Comparison of ENCODE assay signal across 8 cellular contexts in genomic region chr6:30617565-30618269, GRCh38. TPM values are rescaled to one million over a fixed set of nuclear protein-coding genes. Genes with fewer than 3 reads are reported as not detected.
DNase-seq lines count a peak whose midpoint lies in the region; ATAC-seq, FAIRE-seq and TF ChIP-seq lines count a peak whose summit lies in the region.

TSS of gene MRPS18B (plus strand) at chr6:30617840. CDS start at chr6:30617866, 26 bp downstream.

- TF ChIP-seq CTCF in AG09309 (IDR thresholded peaks at IDR 0.05; ENCODE audit: control insufficient read depth, insufficient read depth, low read depth, low read length, missing control alignments) (no peak), kidney (IDR thresholded peaks at IDR 0.05; ENCODE audit: borderline replicate concordance, extremely low read depth, insufficient read depth) (no peak)

- H3K4me1 ChIP-seq in kidney (ENCODE audit: control insufficient read depth in 1 of 2, insufficient read depth in 1 of 2, low read depth in 1 of 2, low read length in 2 of 2), result peaks cover 26 to 27% of the 10 kb centered on the region in 2 donors

- ATAC-seq in GM19035 (IDR thresholded peaks at IDR 0.05; ENCODE audit: unreplicated experiment) (peak; percentile 73), HG03354 (IDR thresholded peaks at IDR 0.05; ENCODE audit: poor library complexity, severe bottlenecking, unreplicated experiment) (peak; percentile 76)

- FAIRE-seq in kidney (lab: Jason Lieb, UNC), result no peak

- peak; percentile 96 for DNase-seq in AG09309 (ENCODE audit: low read depth)
- peak; percentile 97 for DNase-seq in NCI-H446 treated with DMSO at 0.1 percent for 48 hours (lab: John Stamatoyannopoulos, UW)
- DNase-seq in activated CD4-positive, CD25-positive, alpha-beta regulatory T cell treated with anti-CD3 and anti-CD28 coated beads, Interleukin-2, amount 50 U/mL, for 72 hours, result peak; percentile 96
- peak; percentile 73 to 87 for DNase-seq in cerebellar nuclear complex (lab: John Stamatoyannopoulos, UW)
- DNase-seq in kidney, result peak; percentile 99
- peak; percentile 98 for DNase-seq in stimulated activated CD4-positive, alpha-beta T cell treated with anti-CD3 and anti-CD28 coated beads, Interleukin-15, amount 100 ng/mL, for 24 hours

- H3K27ac ChIP-seq in kidney (ENCODE audit: low read depth in 2 of 2, low read length in 2 of 2), result peak within 1 kb of the TSS; percentile 98 to 99

- peaks cover 9 to 24% of the 10 kb centered on the region in 2 donors for H3K36me3 ChIP-seq in kidney (ENCODE audit: control insufficient read depth in 1 of 2, insufficient read depth in 2 of 2, low read length in 2 of 2)

- H3K9me3 ChIP-seq in kidney (ENCODE audit: control insufficient read depth in 1 of 2, low read length in 2 of 2), result no peaks in the 10 kb centered on the region

- intact Hi-C loops in kidney (cut with DNase I), result no loop called here

- H3K4me3 ChIP-seq in AG09309 (ENCODE audit: control insufficient read depth, low read depth, low read length) (peak within 1 kb of the TSS; percentile 95), kidney (ENCODE audit: low read length in 2 of 2) (peak within 1 kb of the TSS; percentile 91 to 99)

- H3K9ac ChIP-seq in kidney (ENCODE audit: low read length in 2 of 2), result peak within 1 kb of the TSS; percentile 95 to 100

RNA-seq across cellular contexts. Expression of gene MRPS18B, which starts in this region (rescaled TPM):
- total RNA-seq in kidney, result 62.1 TPM
- polyA plus RNA-seq in kidney (ENCODE audit: insufficient read depth, low read depth, low replicate concordance), result 135 TPM

Comparison
In these comparisons a context has a peak if more than half of its experiments do, and no peak if none do; other contexts are left out.
1. Peak in every context shown above with its lines: DNase-seq, ATAC-seq, H3K4me3 ChIP-seq and H3K27ac ChIP-seq.